ENCODE assay signal across 11 cellular contexts in the genomic region with DNA sequence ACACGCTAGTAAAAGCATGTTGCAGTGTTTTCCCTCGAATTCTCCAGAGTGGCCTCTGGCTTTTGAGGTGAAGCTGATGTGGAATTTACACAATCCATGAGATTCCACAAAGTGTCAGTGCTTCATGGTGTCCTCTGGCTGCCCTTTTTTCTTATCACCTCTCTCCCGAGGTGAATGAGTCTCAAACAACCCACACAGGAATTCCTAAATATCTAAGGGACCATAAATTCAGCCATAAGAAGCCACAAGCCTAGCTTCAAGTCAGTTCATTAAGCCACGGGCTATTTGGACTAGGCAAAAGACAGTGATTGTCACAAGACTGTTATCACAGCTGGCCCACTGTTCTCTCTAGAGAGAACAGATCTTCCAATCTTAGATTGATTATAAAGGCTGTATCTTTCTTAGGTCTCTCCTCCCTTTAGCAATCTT. TPM values are rescaled to one million over a fixed set of nuclear protein-coding genes. Genes with fewer than 3 reads are reported as not detected.
DNase-seq lines count a peak whose midpoint lies in the region; ATAC-seq lines count a peak whose summit lies in the region.
"Had no signal": no experiment of that assay in that cellular context is flagged by ENCODE, and none has a peak within 500 bp of the region (broad histone marks: within the 10 kb centered on the region; RNA-seq: fewer than 3 reads in every experiment).

No MANE protein-coding gene starts in this region.

- H3K9me3 Mint-ChIP-seq in activated naive CD4-positive, alpha-beta T cell treated with anti-CD3 and anti-CD28 coated beads, Interleukin-2, amount 50 U/mL, for 72 hours, result peaks cover 0 to 5% of the 10 kb centered on the region in 2 donors
- no peaks in the 10 kb centered on the region for H3K9me3 Mint-ChIP-seq in stimulated activated memory B cell treated with anti-CD40 and anti-IgM and Interleukin-4, amounts not matched to agents 10 μg/mL and 1 μg/mL and 100 μg/mL, for 72 hours

- H3K27me3 Mint-ChIP-seq in T-helper 17 cell, result no peaks in the 10 kb centered on the region
- no peaks in the 10 kb centered on the region for H3K27me3 Mint-ChIP-seq in stimulated activated memory B cell treated with anti-CD40 and anti-IgM and Interleukin-4, amounts not matched to agents 10 μg/mL and 1 μg/mL and 100 μg/mL, for 72 hours

- H3K27ac Mint-ChIP-seq in activated naive CD4-positive, alpha-beta T cell treated with anti-CD3 and anti-CD28 coated beads, Interleukin-2, amount 50 U/mL, for 72 hours, result peak overlapping the region; percentile 14 to 54
- peak overlapping the region; percentile 84 for H3K27ac Mint-ChIP-seq in T-helper 17 cell
- H3K27ac Mint-ChIP-seq in stimulated activated memory B cell treated with anti-CD40 and anti-IgM and Interleukin-4, amounts not matched to agents 10 μg/mL and 1 μg/mL and 100 μg/mL, for 72 hours, result peak overlapping the region; percentile 42

- no peak for DNase-seq in activated naive CD4-positive, alpha-beta T cell treated with anti-CD3 and anti-CD28 coated beads, Interleukin-2, amount 50 U/mL, for 72 hours (ENCODE audit: low spot score in 2 of 2)
- no peak for DNase-seq in activated naive CD4-positive, alpha-beta T cell treated with anti-CD3 and anti-CD28 coated beads, Interleukin-2, amount 50 U/mL, for 16 hours
- DNase-seq in T-helper 17 cell, result no peak
- peak; percentile 21 for DNase-seq in glomerular visceral epithelial cell (ENCODE audit: extremely low spot score)
- no peak for DNase-seq in nucleus accumbens (lab: John Stamatoyannopoulos, UW)
- no peak for DNase-seq in DMS79 (lab: John Stamatoyannopoulos, UW)
- DNase-seq: NCI-H524 treated with DMSO at 0.1 percent for 48 hours had no signal

- H3K36me3 Mint-ChIP-seq in activated naive CD4-positive, alpha-beta T cell treated with anti-CD3 and anti-CD28 coated beads, Interleukin-2, amount 50 U/mL, for 72 hours, result peaks cover 12 to 14% of the 10 kb centered on the region in 2 donors
- peaks cover 2% of the 10 kb centered on the region for H3K36me3 Mint-ChIP-seq in T-helper 17 cell (ENCODE audit: low read depth)
- no peaks in the 10 kb centered on the region for H3K36me3 Mint-ChIP-seq in stimulated activated memory B cell treated with anti-CD40 and anti-IgM and Interleukin-4, amounts not matched to agents 10 μg/mL and 1 μg/mL and 100 μg/mL, for 72 hours
- H3K36me3 Mint-ChIP-seq: CD14-positive monocyte had no signal

- no peaks in the 10 kb centered on the region for H3K9me3 ChIP-seq in T-helper 17 cell (ENCODE audit: control insufficient read depth, low read length, poor library complexity, severe bottlenecking)
- H3K9me3 ChIP-seq: prostate gland had no signal

- peaks cover 41% of the 10 kb centered on the region for H3K4me1 Mint-ChIP-seq in T-helper 17 cell
- peaks cover 70% of the 10 kb centered on the region for H3K4me1 Mint-ChIP-seq in stimulated activated memory B cell treated with anti-CD40 and anti-IgM and Interleukin-4, amounts not matched to agents 10 μg/mL and 1 μg/mL and 100 μg/mL, for 72 hours

- no peak for ATAC-seq in activated naive CD4-positive, alpha-beta T cell treated with anti-CD3 and anti-CD28 coated beads, Interleukin-2, amount 50 U/mL, for 72 hours
- ATAC-seq in T-helper 17 cell (no peak), GM21381 (IDR thresholded peaks at IDR 0.05; ENCODE audit: unreplicated experiment) (no peak)
- no peak for ATAC-seq in stimulated activated memory B cell treated with anti-CD40 and anti-IgM and Interleukin-4, amounts not matched to agents 10 μg/mL and 1 μg/mL and 100 μg/mL, for 72 hours

- no peak overlapping the region for H3K4me3 Mint-ChIP-seq in T-helper 17 cell
- H3K4me3 Mint-ChIP-seq in stimulated activated memory B cell treated with anti-CD40 and anti-IgM and Interleukin-4, amounts not matched to agents 10 μg/mL and 1 μg/mL and 100 μg/mL, for 72 hours, result no peak overlapping the region
- H3K4me3 Mint-ChIP-seq: CD14-positive monocyte had no signal

RNA-seq across cellular contexts. Expression of gene NEMP2, which starts 4.3 kb away (rescaled TPM):
- total RNA-seq in activated naive CD4-positive, alpha-beta T cell treated with anti-CD3 and anti-CD28 coated beads, Interleukin-2, amount 50 U/mL, for 72 hours, result 10 to 100 TPM; 18.3 to 19.4 TPM
- 10 to 100 TPM; 12.7 to 15.1 TPM for total RNA-seq in T-helper 17 cell

Comparison
In these comparisons a context has a peak if more than half of its experiments do, and no peak if none do; other contexts are left out.
1. H3K27ac Mint-ChIP-seq: peak in every context shown above with its lines; median percentile 84 in T-helper 17 cell; 42 in stimulated activated memory B cell treated with anti-CD40 and anti-IgM and Interleukin-4, amounts not matched to agents 10 μg/mL and 1 μg/mL and 100 μg/mL, for 72 hours; 34 in activated naive CD4-positive, alpha-beta T cell treated with anti-CD3 and anti-CD28 coated beads, Interleukin-2, amount 50 U/mL, for 72 hours.